12 cellular contexts compared by ENCODE assay signal in the genomic region with DNA sequence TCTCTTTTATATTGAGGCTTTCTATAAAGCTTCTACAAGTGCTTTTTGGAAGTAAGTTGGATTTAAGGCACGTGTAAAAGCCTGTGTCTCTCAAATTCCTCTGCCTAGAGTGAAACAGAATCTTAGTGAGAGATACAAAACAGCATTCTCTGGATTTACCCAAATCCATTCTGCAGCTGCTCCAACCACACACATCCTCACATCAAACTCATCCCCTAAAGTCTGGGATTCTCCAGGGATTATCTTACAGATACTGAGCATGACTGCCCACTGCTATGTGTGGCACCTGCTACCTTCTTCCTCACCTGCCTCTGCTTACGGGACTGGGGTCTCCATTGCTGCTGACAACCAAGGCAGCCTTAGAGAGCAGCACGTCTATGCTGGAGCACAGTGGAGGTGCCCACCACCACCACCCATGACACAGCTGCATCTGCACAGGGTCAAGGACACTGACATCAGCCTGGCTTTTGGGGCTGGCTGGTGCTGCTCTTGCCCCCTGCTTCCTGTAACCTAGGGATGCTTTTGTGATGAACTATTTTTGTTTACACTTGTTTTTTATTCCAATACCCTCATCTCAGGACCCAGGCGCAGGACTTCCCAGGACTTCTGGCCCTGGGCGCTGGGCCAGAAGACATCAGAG.
DNase-seq lines count a peak whose midpoint lies in the region; ATAC-seq, FAIRE-seq and TF ChIP-seq lines count a peak whose summit lies in the region.
"Had no signal": no experiment of that assay in that cellular context is flagged by ENCODE, and none has a peak within 500 bp of the region (broad histone marks: within the 10 kb centered on the region; RNA-seq: fewer than 3 reads in every experiment).

No MANE protein-coding gene starts in this region.

- no peak overlapping the region for H3K4me3 Mint-ChIP-seq in activated CD8-positive, alpha-beta memory T cell treated with anti-CD3 and anti-CD28 coated beads, Interleukin-2, amount 10 ng/mL, durations not matched to agents 7 days and 5 days
- no peak overlapping the region for H3K4me3 Mint-ChIP-seq in activated T-helper 2 cell treated with anti-CD3 and anti-CD28 coated beads, Interferon-gamma antibody, Interleukin-2, Interleukin-4, amounts not matched to agents 10 μg/mL and 5 μg/mL and 100 μg/mL, durations not matched to agents 14 hours and 24 hours and 36 hours (ENCODE audit: low read depth)
- H3K4me3 Mint-ChIP-seq: WTC11 had no signal

- ATAC-seq in activated CD8-positive, alpha-beta memory T cell treated with anti-CD3 and anti-CD28 coated beads, Interleukin-2, amount 10 ng/mL, durations not matched to agents 7 days and 5 days, result no peak
- ATAC-seq in HG03520 (IDR thresholded peaks at IDR 0.05; ENCODE audit: unreplicated experiment) (no peak), GM19455 (IDR thresholded peaks at IDR 0.05; ENCODE audit: unreplicated experiment) (no peak)
- ATAC-seq: WTC11 had no signal

- dilution Hi-C loops in keratinocyte (cut with MboI; ENCODE audit: extremely low pct_ligation_motif_present, low sequenced_read_pairs), result no loop called here

- no peak for DNase-seq in activated CD8-positive, alpha-beta memory T cell treated with anti-CD3 and anti-CD28 coated beads, Interleukin-2, amount 10 ng/mL, durations not matched to agents 7 days and 5 days
- no peak for DNase-seq in activated CD8-positive, alpha-beta memory T cell treated with anti-CD3 and anti-CD28 coated beads, Interleukin-2, amount 50 U/mL, for 4 hours
- no peak for DNase-seq in activated T-helper 2 cell treated with anti-CD3 and anti-CD28 coated beads, Interferon-gamma antibody, Interleukin-2, Interleukin-4, amounts not matched to agents 10 μg/mL and 5 μg/mL and 100 μg/mL, durations not matched to agents 14 hours and 24 hours and 36 hours (ENCODE audit: low spot score)
- DNase-seq in keratinocyte (ENCODE audit: low read depth, low spot score), result no peak
- no peak for DNase-seq in COLO829 (ENCODE audit: low spot score)
- DNase-seq: NCI-H2227 treated with DMSO at 0.1 percent for 48 hours; RPMI8226; stimulated activated CD4-positive, alpha-beta T cell treated with anti-CD3 and anti-CD28 coated beads, Interleukin-12 subunit alpha, Interleukin-12 subunit beta, amount 100 ng/mL, for 4 hours had no signal

- peaks cover 56% of the 10 kb centered on the region for H3K4me1 Mint-ChIP-seq in activated CD8-positive, alpha-beta memory T cell treated with anti-CD3 and anti-CD28 coated beads, Interleukin-2, amount 10 ng/mL, durations not matched to agents 7 days and 5 days
- H3K4me1 Mint-ChIP-seq in activated T-helper 2 cell treated with anti-CD3 and anti-CD28 coated beads, Interferon-gamma antibody, Interleukin-2, Interleukin-4, amounts not matched to agents 10 μg/mL and 5 μg/mL and 100 μg/mL, durations not matched to agents 14 hours and 24 hours and 36 hours (ENCODE audit: low read depth), result peaks cover 79% of the 10 kb centered on the region

- peak overlapping the region; percentile 90 for H3K27ac ChIP-seq in keratinocyte (ENCODE audit: control insufficient read depth, insufficient read depth, low read length)
- peak overlapping the region; percentile 60 for H3K27ac ChIP-seq in subcutaneous abdominal adipose tissue (ENCODE audit: low read depth, low read length)

- CTCF ChIA-PET in activated CD8-positive, alpha-beta memory T cell treated with anti-CD3 and anti-CD28 coated beads, Interleukin-2, amount 10 ng/mL, durations not matched to agents 7 days and 5 days (lab: Charles Lee), result interaction anchor here (2.2 kb wide), 1 partner anchor 247 kb away, joined by 8 read pairs; no protein-coding TSS in a partner anchor

- H3K4me2 ChIP-seq in keratinocyte (ENCODE audit: control insufficient read depth, extremely low read depth, insufficient read depth, low read depth, low read length), result peak overlapping the region; percentile 79

- H3K9me3 Mint-ChIP-seq in activated CD8-positive, alpha-beta memory T cell treated with anti-CD3 and anti-CD28 coated beads, Interleukin-2, amount 10 ng/mL, durations not matched to agents 7 days and 5 days (ENCODE audit: low read depth), result no peaks in the 10 kb centered on the region
- no peaks in the 10 kb centered on the region for H3K9me3 Mint-ChIP-seq in activated T-helper 2 cell treated with anti-CD3 and anti-CD28 coated beads, Interferon-gamma antibody, Interleukin-2, Interleukin-4, amounts not matched to agents 10 μg/mL and 5 μg/mL and 100 μg/mL, durations not matched to agents 14 hours and 24 hours and 36 hours
- H3K9me3 Mint-ChIP-seq: WTC11 had no signal

- H3K4me1 ChIP-seq in keratinocyte (ENCODE audit: control insufficient read depth, extremely low read depth, insufficient read depth, low read length) (peaks cover 41% of the 10 kb centered on the region), subcutaneous abdominal adipose tissue (ENCODE audit: control insufficient read depth in 5 of 5, insufficient read depth in 5 of 5, low read length in 5 of 5) (peaks cover 17 to 57% (median 47%) of the 10 kb centered on the region in 5 donors)

- no peaks in the 10 kb centered on the region for H3K36me3 ChIP-seq in keratinocyte (ENCODE audit: control insufficient read depth in 2 of 2, extremely low read depth in 1 of 2, insufficient read depth in 2 of 2, low read length in 2 of 2)
- H3K36me3 ChIP-seq in subcutaneous abdominal adipose tissue (ENCODE audit: control insufficient read depth in 5 of 5, insufficient read depth in 5 of 5, low read length in 5 of 5), result no peaks in the 10 kb centered on the region

- intact Hi-C loops in activated T-helper 2 cell treated with anti-CD3 and anti-CD28 coated beads, Interferon-gamma antibody, Interleukin-2, Interleukin-4, amounts not matched to agents 10 μg/mL and 5 μg/mL and 100 μg/mL, durations not matched to agents 14 hours and 24 hours and 36 hours (cut with micrococcal nuclease), result loop anchor here (2.0 to 5.0 kb wide), 2 partner anchors 39 to 348 kb away; no protein-coding TSS in a partner anchor

- peak overlapping the region; percentile 42 for H3K9ac ChIP-seq in keratinocyte (ENCODE audit: control insufficient read depth, extremely low read depth, insufficient read depth, low read length)
- H3K9ac ChIP-seq in subcutaneous abdominal adipose tissue (ENCODE audit: low read length in 5 of 5), result peak overlapping the region in 2 of 5 donors; percentile 23 to 62

- TF ChIP-seq CTCF in keratinocyte (optimal IDR thresholded peaks at IDR 0.05 in 1 of 3, IDR thresholded peaks at IDR 0.05 in 1 of 3, conservative IDR thresholded peaks at IDR 0.05 in 1 of 3; ENCODE audit: extremely low read depth in 1 of 3, insufficient read depth in 2 of 3, low read length in 3 of 3), result no peak

- peak overlapping the region; percentile 58 for H2AFZ ChIP-seq in keratinocyte (ENCODE audit: control insufficient read depth, low read length)

- H3K36me3 Mint-ChIP-seq in activated CD8-positive, alpha-beta memory T cell treated with anti-CD3 and anti-CD28 coated beads, Interleukin-2, amount 10 ng/mL, durations not matched to agents 7 days and 5 days, result peaks cover 4% of the 10 kb centered on the region
- no peaks in the 10 kb centered on the region for H3K36me3 Mint-ChIP-seq in activated T-helper 2 cell treated with anti-CD3 and anti-CD28 coated beads, Interferon-gamma antibody, Interleukin-2, Interleukin-4, amounts not matched to agents 10 μg/mL and 5 μg/mL and 100 μg/mL, durations not matched to agents 14 hours and 24 hours and 36 hours (ENCODE audit: low read depth)
- H3K36me3 Mint-ChIP-seq: WTC11 had no signal

- FAIRE-seq in keratinocyte (lab: Jason Lieb, UNC), result no peak

- H3K27me3 Mint-ChIP-seq in activated CD8-positive, alpha-beta memory T cell treated with anti-CD3 and anti-CD28 coated beads, Interleukin-2, amount 10 ng/mL, durations not matched to agents 7 days and 5 days, result no peaks in the 10 kb centered on the region
- no peaks in the 10 kb centered on the region for H3K27me3 Mint-ChIP-seq in activated T-helper 2 cell treated with anti-CD3 and anti-CD28 coated beads, Interferon-gamma antibody, Interleukin-2, Interleukin-4, amounts not matched to agents 10 μg/mL and 5 μg/mL and 100 μg/mL, durations not matched to agents 14 hours and 24 hours and 36 hours (ENCODE audit: low read depth)

- H3K4me3 ChIP-seq in keratinocyte (ENCODE audit: control insufficient read depth in 2 of 3, extremely low read depth in 1 of 3, insufficient read depth in 2 of 3, low read depth in 1 of 3, low read length in 3 of 3) (peak overlapping the region in 1 of 3 experiments; percentile 24), subcutaneous abdominal adipose tissue (ENCODE audit: low read depth in 1 of 5, low read length in 5 of 5) (no peak overlapping the region)

- peak overlapping the region; percentile 75 for H3K27ac Mint-ChIP-seq in activated CD8-positive, alpha-beta memory T cell treated with anti-CD3 and anti-CD28 coated beads, Interleukin-2, amount 10 ng/mL, durations not matched to agents 7 days and 5 days
- H3K27ac Mint-ChIP-seq in activated T-helper 2 cell treated with anti-CD3 and anti-CD28 coated beads, Interferon-gamma antibody, Interleukin-2, Interleukin-4, amounts not matched to agents 10 μg/mL and 5 μg/mL and 100 μg/mL, durations not matched to agents 14 hours and 24 hours and 36 hours, result peak overlapping the region; percentile 98
- H3K27ac Mint-ChIP-seq: WTC11 had no signal

- H3K9me1 ChIP-seq in keratinocyte (ENCODE audit: control insufficient read depth, extremely low read depth, insufficient read depth, low read length), result no peaks in the 10 kb centered on the region

- no peaks in the 10 kb centered on the region for H4K20me1 ChIP-seq in keratinocyte (ENCODE audit: control insufficient read depth, extremely low read depth, insufficient read depth, low read length)

- no peaks in the 10 kb centered on the region for H3K9me3 ChIP-seq in keratinocyte (ENCODE audit: control insufficient read depth, low read depth, low read length)
- no peaks in the 10 kb centered on the region for H3K9me3 ChIP-seq in subcutaneous abdominal adipose tissue (ENCODE audit: control insufficient read depth in 5 of 5, low read length in 5 of 5)

- H3K27me3 ChIP-seq in keratinocyte (ENCODE audit: control insufficient read depth, extremely low read depth, insufficient read depth, low read length) (no peaks in the 10 kb centered on the region), subcutaneous abdominal adipose tissue (ENCODE audit: control insufficient read depth in 5 of 5, insufficient read depth in 4 of 5, low read length in 5 of 5) (no peaks in the 10 kb centered on the region)

- no peaks in the 10 kb centered on the region for H3K79me2 ChIP-seq in keratinocyte (ENCODE audit: control insufficient read depth, insufficient read depth, low read length)
